Comparison of ENCODE assay signal across 10 cellular contexts in the genomic region with DNA sequence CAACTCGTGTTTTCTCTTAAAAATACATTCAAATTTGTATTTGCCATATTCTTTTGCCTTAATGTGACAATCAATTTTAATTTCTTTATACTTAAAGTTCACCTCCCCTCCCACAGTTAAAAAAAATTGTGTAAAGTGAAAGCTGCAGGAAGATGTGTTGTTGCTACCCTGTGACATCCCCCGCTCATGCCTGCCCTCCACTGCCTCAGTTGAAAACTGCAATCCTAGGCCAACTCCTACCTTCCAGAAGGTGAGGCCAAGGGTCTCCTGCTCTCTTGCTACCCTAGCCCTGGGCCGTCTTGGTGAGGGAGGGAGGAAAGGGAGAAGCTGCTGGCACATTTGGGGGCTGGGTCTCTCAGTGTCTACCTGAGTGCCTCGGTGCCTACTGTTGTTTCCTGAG. TPM values are rescaled to one million over a fixed set of nuclear protein-coding genes. Genes with fewer than 3 reads are reported as not detected.
DNase-seq lines count a peak whose midpoint lies in the region; ATAC-seq and TF ChIP-seq lines count a peak whose summit lies in the region.
"Had no signal": no experiment of that assay in that cellular context is flagged by ENCODE, and none has a peak within 500 bp of the region (broad histone marks: within the 10 kb centered on the region; RNA-seq: fewer than 3 reads in every experiment).

No MANE protein-coding gene starts in this region.

- no peak overlapping the region for H3K4me3 Mint-ChIP-seq in endodermal cell
- H3K4me3 Mint-ChIP-seq: activated B cell treated with CpG ODN at 0.5 μM for 24 hours had no signal

- H3K9ac ChIP-seq in endodermal cell (ENCODE audit: extremely low read depth, low read length, poor library complexity, severe bottlenecking) = no peak overlapping the region

- TF ChIP-seq RAD21 in Ishikawa (IDR thresholded peaks at IDR 0.05; ENCODE audit: low read depth) = peak; percentile 42; the same call in 1 of the 2 replicates

- H3K27me3 Mint-ChIP-seq in endodermal cell (ENCODE audit: insufficient read depth) = peaks cover 39% of the 10 kb centered on the region
- H3K27me3 Mint-ChIP-seq: activated B cell treated with CpG ODN at 0.5 μM for 24 hours had no signal

- no peaks in the 10 kb centered on the region for H3K9me3 Mint-ChIP-seq in endodermal cell
- H3K9me3 Mint-ChIP-seq: activated B cell treated with CpG ODN at 0.5 μM for 24 hours had no signal

- H3K36me3 Mint-ChIP-seq in endodermal cell (ENCODE audit: low read depth) = no peaks in the 10 kb centered on the region

- DNase-seq in activated CD4-positive, alpha-beta T cell treated with anti-CD3 and anti-CD28 coated beads for 4 hours = peak; percentile 57 to 66
- DNase-seq in endodermal cell (peak; percentile 83), testis (no peak), HK-2 (ENCODE audit: unreplicated experiment) (no peak), SHP77 (lab: John Stamatoyannopoulos, UW) (no peak)
- DNase-seq in stimulated activated CD4-positive, alpha-beta T cell treated with anti-CD3 and anti-CD28 coated beads, TNF-alpha, amount 100 ng/mL, for 24 hours (ENCODE audit: low read depth in 3 of 3) = peak; percentile 16 to 44 (median 38)
- DNase-seq: activated B cell treated with CpG ODN at 0.5 μM for 24 hours had no signal

- no peak overlapping the region for H3K4me3 ChIP-seq in endodermal cell (ENCODE audit: low read length)
- H3K4me3 ChIP-seq in testis = no peak overlapping the region
- H3K4me3 ChIP-seq: HAP-1 had no signal

- peaks cover 5% of the 10 kb centered on the region for H3K4me1 ChIP-seq in endodermal cell (ENCODE audit: control insufficient read depth, insufficient read depth, low read length)
- H3K4me1 ChIP-seq in testis = no peaks in the 10 kb centered on the region
- H3K4me1 ChIP-seq: HAP-1 had no signal

- intact Hi-C loops in testis (cut with DNase I; ENCODE audit: low total_unique reads) = no loop called here

- WGBS in endodermal cell (ENCODE audit: insufficient coverage in 1 of 2, insufficient read length in 1 of 2), 2 experiments = 73% methylated on average over 4 of the region's 4 CpGs; no CpG with 5 or more reads in 1 of the 2 experiments
- 71 to 81% methylated on average over 3 to 4 of the region's 4 CpGs for WGBS in testis, 2 donors

- H3K27ac ChIP-seq in endodermal cell (ENCODE audit: low read depth, low read length) (no peak overlapping the region), testis (no peak overlapping the region)

- no peak for TF ChIP-seq EP300 in Ishikawa (IDR thresholded peaks at IDR 0.05; ENCODE audit: borderline replicate concordance)

- H3K4me1 Mint-ChIP-seq in endodermal cell = peaks cover 20% of the 10 kb centered on the region
- H3K4me1 Mint-ChIP-seq: activated B cell treated with CpG ODN at 0.5 μM for 24 hours had no signal

- no peak for ATAC-seq in GM21526 (IDR thresholded peaks at IDR 0.05; ENCODE audit: low FRiP score, unreplicated experiment)

- H3K27me3 ChIP-seq in endodermal cell (ENCODE audit: control insufficient read depth, insufficient read depth, low read length, poor library complexity, severe bottlenecking) (peaks cover 49% of the 10 kb centered on the region), testis (no peaks in the 10 kb centered on the region)

- no peaks in the 10 kb centered on the region for H3K9me3 ChIP-seq in endodermal cell (ENCODE audit: control insufficient read depth, low read length)
- no peaks in the 10 kb centered on the region for H3K9me3 ChIP-seq in testis
- H3K9me3 ChIP-seq: HAP-1 had no signal

- no peak overlapping the region for H3K27ac Mint-ChIP-seq in endodermal cell
- H3K27ac Mint-ChIP-seq: activated B cell treated with CpG ODN at 0.5 μM for 24 hours had no signal

- TF ChIP-seq CTCF in endodermal cell (conservative IDR thresholded peaks at IDR 0.05) (peak; percentile 78), testis (IDR thresholded peaks at IDR 0.05) (no peak)

- TF ChIP-seq POLR2A in testis (IDR thresholded peaks at IDR 0.05) = no peak

- H3K36me3 ChIP-seq in endodermal cell (ENCODE audit: control insufficient read depth, insufficient read depth, low read length) = no peaks in the 10 kb centered on the region
- H3K36me3 ChIP-seq in testis (ENCODE audit: low read depth, missing control alignments) = no peaks in the 10 kb centered on the region
- H3K36me3 ChIP-seq: HAP-1 had no signal

TF ChIP-seq in Ishikawa, 13 proteins besides CTCF, POLR2A, EP300 and RAD21:
- TF ChIP-seq REST (IDR thresholded peaks at IDR 0.05; ENCODE audit: low read depth) = no peak
- TF ChIP-seq TEAD4 (IDR thresholded peaks at IDR 0.05) = no peak
- TF ChIP-seq YY1 (IDR thresholded peaks at IDR 0.05; ENCODE audit: low read depth) = no peak
- no peak for TF ChIP-seq FOXM1 (IDR thresholded peaks at IDR 0.05; ENCODE audit: borderline replicate concordance, low read depth)
- no peak for TF ChIP-seq CEBPB (IDR thresholded peaks at IDR 0.05)
- no peak for TF ChIP-seq NFIC (IDR thresholded peaks at IDR 0.05)
- TF ChIP-seq CREB1 (IDR thresholded peaks at IDR 0.05; ENCODE audit: low read depth) = no peak
- TF ChIP-seq TAF1 (IDR thresholded peaks at IDR 0.05; ENCODE audit: low read depth) = no peak
- no peak for TF ChIP-seq EGR1 (IDR thresholded peaks at IDR 0.05)

RNA-seq across cellular contexts. Expression of gene CMTM7, which starts 57.0 kb away (rescaled TPM):
- total RNA-seq in endodermal cell = 10 to 100 TPM; 11.1 TPM
- 32.5 TPM for polyA plus RNA-seq in endodermal cell (2013, experiment 1 of 2)
- 32.2 TPM for polyA plus RNA-seq in endodermal cell (2013, experiment 2 of 2)
- 10 to 100 TPM; 19.7 to 40.9 TPM for total RNA-seq in testis
- polyA plus RNA-seq in testis (ENCODE audit: insufficient read depth, low read depth, low replicate concordance) = 15.0 TPM

Comparison
In these comparisons a context has a peak if more than half of its experiments do, and no peak if none do; other contexts are left out.
1. DNase-seq: peak in activated CD4-positive, alpha-beta T cell treated with anti-CD3 and anti-CD28 coated beads for 4 hours (2 of 2), endodermal cell (single experiment) and stimulated activated CD4-positive, alpha-beta T cell treated with anti-CD3 and anti-CD28 coated beads, TNF-alpha, amount 100 ng/mL, for 24 hours (3 of 3); none in testis (single experiment), HK-2 (single experiment) and SHP77 (0 of 2).